In the genomic region with DNA sequence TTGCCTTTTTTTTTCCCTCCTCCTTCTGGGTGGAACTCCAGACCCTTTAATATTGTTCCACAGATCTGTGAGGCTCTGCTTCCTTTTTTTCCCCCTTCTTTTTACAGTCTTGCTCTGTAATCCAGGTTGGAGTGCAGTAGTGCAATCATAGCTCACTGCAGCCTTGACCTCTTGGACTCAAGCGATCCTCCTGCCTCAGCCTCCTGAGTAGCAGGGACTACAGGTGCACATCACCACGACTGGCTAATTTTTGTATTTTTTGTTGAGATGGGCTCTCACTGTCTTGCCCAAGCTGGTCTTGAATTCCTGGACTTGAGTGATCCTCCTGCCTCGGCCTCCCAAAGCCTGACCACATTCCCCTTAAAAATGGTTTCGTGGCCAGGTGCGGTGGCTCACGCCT, we compare ENCODE assay signal across 16 cellular contexts. TPM values are rescaled to one million over a fixed set of nuclear protein-coding genes. Genes with fewer than 3 reads are reported as not detected.
DNase-seq lines count a peak whose midpoint lies in the region; ATAC-seq, FAIRE-seq and TF ChIP-seq lines count a peak whose summit lies in the region.
"Had no signal": no experiment of that assay in that cellular context is flagged by ENCODE, and none has a peak within 500 bp of the region (broad histone marks: within the 10 kb centered on the region; RNA-seq: fewer than 3 reads in every experiment).

No MANE protein-coding gene starts in this region.

- peaks cover 3% of the 10 kb centered on the region for H3K27me3 Mint-ChIP-seq in nephron progenitor cell (ENCODE audit: low read depth, poor library complexity)

- H3K4me1 ChIP-seq in HepG2 (ENCODE audit: insufficient read depth, low read length), result peaks cover 39% of the 10 kb centered on the region
- H3K4me1 ChIP-seq in right lobe of liver, result no peaks in the 10 kb centered on the region
- H3K4me1 ChIP-seq: Peyer's patch had no signal

- no peak for FAIRE-seq in HepG2 (lab: Jason Lieb, UNC)

- no peak overlapping the region for H3K4me2 ChIP-seq in HepG2 (ENCODE audit: low read depth, low read length)

- in situ Hi-C loops in HepG2 (cut with HindIII; ENCODE audit: extremely low pct_ligation_motif_present, low pct_unique_long_range_greater_than_20kb), result no loop called here

- H3K27me3 ChIP-seq in HepG2 (ENCODE audit: control insufficient read depth in 1 of 2, insufficient read depth in 2 of 2, low read length in 2 of 2) (no peaks in the 10 kb centered on the region), right lobe of liver (no peaks in the 10 kb centered on the region)
- H3K27me3 ChIP-seq: Peyer's patch had no signal

- peak overlapping the region; percentile 88 for H3K27ac Mint-ChIP-seq in nephron progenitor cell

- TF ChIP-seq POLR2A in HepG2 (IDR thresholded peaks at IDR 0.05; ENCODE audit: insufficient read depth in 1 of 2, low read depth in 2 of 2, low read length in 2 of 2) (no peak), right lobe of liver (IDR thresholded peaks at IDR 0.05) (no peak)

- no peak overlapping the region for H3K4me3 ChIP-seq in HepG2 (replicated peaks in 1 of 3; ENCODE audit: insufficient read depth in 1 of 3, low read depth in 2 of 3, low read length in 3 of 3)
- H3K4me3 ChIP-seq in right lobe of liver, result no peak overlapping the region
- H3K4me3 ChIP-seq in SK-N-MC, result no peak overlapping the region
- H3K4me3 ChIP-seq: Peyer's patch had no signal

- H3K9ac ChIP-seq in HepG2 (ENCODE audit: insufficient read depth, low read depth, low read length), result no peak overlapping the region
- H3K9ac ChIP-seq in SK-N-MC (ENCODE audit: insufficient read length), result no peak overlapping the region

- H2AFZ ChIP-seq in HepG2 (ENCODE audit: low read length), result no peak overlapping the region

- TF ChIP-seq RAD21 in HepG2 (CRISPR knock-in tag; IDR thresholded peaks at IDR 0.05), result no peak

- intact Hi-C loops in HepG2 (cut with micrococcal nuclease; ENCODE audit: unreplicated experiment), result loop anchor here (2.0 to 5.0 kb wide), 2 partner anchors 41 to 86 kb away; a partner anchor contains a TSS
- intact Hi-C loops in right lobe of liver (cut with DNase I), result loop anchor here in 1 of 2 donors (10.0 kb wide), 2 partner anchors 53 to 143 kb away; no protein-coding TSS in a partner anchor

- POLR2A ChIA-PET in HepG2 (lab: Yijun Ruan, JAX), result no interaction called here

- H3K79me2 ChIP-seq in HepG2 (ENCODE audit: insufficient read depth, low read length), result peaks cover 87% of the 10 kb centered on the region

- no peak overlapping the region for H3K4me3 Mint-ChIP-seq in nephron progenitor cell
- H3K4me3 Mint-ChIP-seq: CD14-positive monocyte had no signal

- ATAC-seq in HepG2 (no peak), right lobe of liver (no peak), HG02610 (IDR thresholded peaks at IDR 0.05; ENCODE audit: unreplicated experiment) (no peak)
- ATAC-seq: Right ventricle myocardium inferior had no signal

- peaks cover 13 to 48% of the 10 kb centered on the region in 2 experiments for H3K36me3 ChIP-seq in HepG2 (replicated peaks in 1 of 2; ENCODE audit: control insufficient read depth in 1 of 2, insufficient read depth in 2 of 2, low read length in 2 of 2)
- H3K36me3 ChIP-seq in right lobe of liver, result peaks cover 0 to 8% (median 0%) of the 10 kb centered on the region in 4 donors
- H3K36me3 ChIP-seq in SK-N-MC (ENCODE audit: insufficient read depth, low read length), result peaks cover 54% of the 10 kb centered on the region

- peaks cover 44% of the 10 kb centered on the region for H3K4me1 Mint-ChIP-seq in nephron progenitor cell

- H3K9me3 ChIP-seq in HepG2 (ENCODE audit: low read length) (no peaks in the 10 kb centered on the region), right lobe of liver (no peaks in the 10 kb centered on the region), SK-N-MC (ENCODE audit: low read depth, low read length) (no peaks in the 10 kb centered on the region)
- H3K9me3 ChIP-seq: Peyer's patch had no signal

- no peak for TF ChIP-seq CTCF in HepG2 (CRISPR knock-in tag; IDR thresholded peaks at IDR 0.05)
- TF ChIP-seq CTCF in right lobe of liver (IDR thresholded peaks at IDR 0.05), result no peak
- no peak for TF ChIP-seq CTCF in nephron progenitor cell (IDR thresholded peaks at IDR 0.05)

- H3K27ac ChIP-seq in HepG2 (ENCODE audit: extremely low read length, insufficient read depth, low read length) (no peak overlapping the region), right lobe of liver (no peak overlapping the region), SK-N-MC (peak overlapping the region; percentile 46; the same call in 1 of the 2 replicates)
- H3K27ac ChIP-seq: Peyer's patch had no signal

- peaks cover 48% of the 10 kb centered on the region for H3K36me3 Mint-ChIP-seq in nephron progenitor cell (ENCODE audit: low read depth)

- peaks cover 19% of the 10 kb centered on the region for H4K20me1 ChIP-seq in HepG2 (ENCODE audit: insufficient read depth, low read length)

- no TSS peak for BruUV-seq in HepG2 (replicated peaks; lab: Mats Ljungman, UMichigan)

- 95% methylated on average over 6 of the region's 6 CpGs for WGBS in HepG2 (ENCODE audit: low lambda C conversion rate)
- WGBS in right lobe of liver (ENCODE audit: insufficient coverage, low coverage, low lambda C conversion rate, missing lambda C conversion rate), result 97% methylated on average over 5 of the region's 6 CpGs

- DNase-seq in HepG2 (ENCODE audit: low spot score) (no peak), right lobe of liver (no peak), SK-N-MC (ENCODE audit: low read depth, low spot score) (no peak), nephron progenitor cell (no peak), kidney tubule cell (ENCODE audit: low spot score) (no peak), NCI-H1092 treated with DMSO at 0.1 percent for 48 hours (lab: John Stamatoyannopoulos, UW) (no peak)
- DNase-seq: AML-193, DMS79 treated with DMSO at 0.1 percent for 48 hours, IMR-90, NCI-H1436, NCI-H2029, NCI-H446 treated with DMSO at 0.1 percent for 48 hours, Peyer's patch had no signal

- TF ChIP-seq EP300 in HepG2 (IDR thresholded peaks at IDR 0.05; ENCODE audit: low read depth in 2 of 2, low read length in 2 of 2) (no peak), HepG2 (CRISPR knock-in tag; IDR thresholded peaks at IDR 0.05; ENCODE audit: borderline replicate concordance) (no peak)

- CTCF ChIA-PET in HepG2 (lab: Yijun Ruan, JAX; ENCODE audit: low intra/inter-chr PET ratio, low total read pairs), result no interaction called here

- H3K9me3 Mint-ChIP-seq in nephron progenitor cell, result peaks cover 3% of the 10 kb centered on the region
- H3K9me3 Mint-ChIP-seq: CD14-positive monocyte had no signal

RNA-seq across cellular contexts. Expression of a gene that starts 26.8 kb away (rescaled TPM):
- total RNA-seq in HepG2 (2016; rRNA removed; fragmentation: Illumina TruSeq; extraction: Trizol), result 62.0 and 65.9 TPM in 2 replicates
- 184 and 195 TPM in 2 replicates for total RNA-seq in HepG2 (2016; cell fraction: cytosol; rRNA removed; fragmentation: Illumina TruSeq; extraction: Trizol; ENCODE audit: low read depth)
- 53.2 and 63.6 TPM in 2 replicates for total RNA-seq in HepG2 (2016; cell fraction: insoluble cytoplasmic fraction; rRNA removed; fragmentation: Illumina TruSeq; extraction: Trizol)
- 147 and 176 TPM in 2 replicates for total RNA-seq in HepG2 (2016; cell fraction: membrane; rRNA removed; fragmentation: Illumina TruSeq; extraction: Trizol)
- total RNA-seq in HepG2 (2016; cell fraction: nucleus; rRNA removed; fragmentation: Illumina TruSeq; extraction: Trizol), result 58.7 and 66.8 TPM in 2 replicates
- 19.4 and 22.0 TPM in 2 replicates for polyA plus RNA-seq in HepG2 (2011; rRNA removed)
- 11.1 and 12.8 TPM in 2 replicates for polyA plus RNA-seq in HepG2 (2011; cell fraction: cytosol; rRNA removed)
- 56.9 and 75.7 TPM in 2 replicates for polyA plus RNA-seq in HepG2 (2011; cell fraction: nucleus; rRNA removed)
- 26.3 and 32.9 TPM in 2 replicates for polyA plus RNA-seq in HepG2 (2012)
- 11.4 and 12.5 TPM in 2 replicates for polyA plus RNA-seq in HepG2 (2016; cell fraction: cytosol; fragmentation: Illumina TruSeq; extraction: Trizol; ENCODE audit: low read depth)
- 37.5 and 47.3 TPM in 2 replicates for polyA plus RNA-seq in HepG2 (2016; cell fraction: insoluble cytoplasmic fraction; fragmentation: Illumina TruSeq; extraction: Trizol; ENCODE audit: low read depth)
- 30.1 and 30.2 TPM in 2 replicates for polyA plus RNA-seq in HepG2 (2016; cell fraction: membrane; fragmentation: Illumina TruSeq; extraction: Trizol; ENCODE audit: low read depth)
- polyA plus RNA-seq in HepG2 (2016; cell fraction: nucleus; fragmentation: Illumina TruSeq; extraction: Trizol; ENCODE audit: insufficient read depth, low read depth), result 107 and 112 TPM in 2 replicates
- polyA minus RNA-seq in HepG2 (2011; rRNA and poly(A)+ RNA removed; ENCODE audit: low replicate concordance), result 72.2 and 123 TPM in 2 replicates
- polyA minus RNA-seq in HepG2 (2011; cell fraction: cytosol; rRNA and poly(A)+ RNA removed), result 27.9 and 31.4 TPM in 2 replicates
- 66.3 and 67.3 TPM in 2 replicates for polyA minus RNA-seq in HepG2 (2011; cell fraction: nucleus; rRNA and poly(A)+ RNA removed)
- 10 to 100 TPM; 11.4 to 19.4 (median 14.0) TPM for total RNA-seq in right lobe of liver

RNA-seq across cellular contexts. Expression of a gene that starts 42.1 kb away (rescaled TPM):
- total RNA-seq in HepG2 (2016; rRNA removed; fragmentation: Illumina TruSeq; extraction: Trizol), result 29.4 and 41.6 TPM in 2 replicates
- 5.3 and 7.1 TPM in 2 replicates for total RNA-seq in HepG2 (2016; cell fraction: cytosol; rRNA removed; fragmentation: Illumina TruSeq; extraction: Trizol; ENCODE audit: low read depth)
- total RNA-seq in HepG2 (2016; cell fraction: insoluble cytoplasmic fraction; rRNA removed; fragmentation: Illumina TruSeq; extraction: Trizol), result 25.4 and 43.2 TPM in 2 replicates
- 10.6 and 10.8 TPM in 2 replicates for total RNA-seq in HepG2 (2016; cell fraction: membrane; rRNA removed; fragmentation: Illumina TruSeq; extraction: Trizol)
- 39.8 and 46.4 TPM in 2 replicates for total RNA-seq in HepG2 (2016; cell fraction: nucleus; rRNA removed; fragmentation: Illumina TruSeq; extraction: Trizol)
- polyA plus RNA-seq in HepG2 (2011; rRNA removed), result 9.7 and 14.7 TPM in 2 replicates
- 6.3 and 8.5 TPM in 2 replicates for polyA plus RNA-seq in HepG2 (2011; cell fraction: cytosol; rRNA removed)
- 56.2 and 61.1 TPM in 2 replicates for polyA plus RNA-seq in HepG2 (2011; cell fraction: nucleus; rRNA removed)
- polyA plus RNA-seq in HepG2 (2012), result 12.6 and 16.7 TPM in 2 replicates
- polyA plus RNA-seq in HepG2 (2016; cell fraction: cytosol; fragmentation: Illumina TruSeq; extraction: Trizol; ENCODE audit: low read depth), result 1.6 and 2.1 TPM in 2 replicates
- 14.8 and 19.6 TPM in 2 replicates for polyA plus RNA-seq in HepG2 (2016; cell fraction: insoluble cytoplasmic fraction; fragmentation: Illumina TruSeq; extraction: Trizol; ENCODE audit: low read depth)
- 3.7 and 4.3 TPM in 2 replicates for polyA plus RNA-seq in HepG2 (2016; cell fraction: membrane; fragmentation: Illumina TruSeq; extraction: Trizol; ENCODE audit: low read depth)
- 74.4 and 84.9 TPM in 2 replicates for polyA plus RNA-seq in HepG2 (2016; cell fraction: nucleus; fragmentation: Illumina TruSeq; extraction: Trizol; ENCODE audit: insufficient read depth, low read depth)
- polyA minus RNA-seq in HepG2 (2011; rRNA and poly(A)+ RNA removed; ENCODE audit: low replicate concordance), result 41.3 and 51.6 TPM in 2 replicates
- 26.3 and 30.1 TPM in 2 replicates for polyA minus RNA-seq in HepG2 (2011; cell fraction: cytosol; rRNA and poly(A)+ RNA removed)
- 21.1 and 31.3 TPM in 2 replicates for polyA minus RNA-seq in HepG2 (2011; cell fraction: nucleus; rRNA and poly(A)+ RNA removed)
- total RNA-seq in right lobe of liver, result 10 to 100 TPM; 18.1 to 31.0 (median 25.6) TPM
